In the genomic region with DNA sequence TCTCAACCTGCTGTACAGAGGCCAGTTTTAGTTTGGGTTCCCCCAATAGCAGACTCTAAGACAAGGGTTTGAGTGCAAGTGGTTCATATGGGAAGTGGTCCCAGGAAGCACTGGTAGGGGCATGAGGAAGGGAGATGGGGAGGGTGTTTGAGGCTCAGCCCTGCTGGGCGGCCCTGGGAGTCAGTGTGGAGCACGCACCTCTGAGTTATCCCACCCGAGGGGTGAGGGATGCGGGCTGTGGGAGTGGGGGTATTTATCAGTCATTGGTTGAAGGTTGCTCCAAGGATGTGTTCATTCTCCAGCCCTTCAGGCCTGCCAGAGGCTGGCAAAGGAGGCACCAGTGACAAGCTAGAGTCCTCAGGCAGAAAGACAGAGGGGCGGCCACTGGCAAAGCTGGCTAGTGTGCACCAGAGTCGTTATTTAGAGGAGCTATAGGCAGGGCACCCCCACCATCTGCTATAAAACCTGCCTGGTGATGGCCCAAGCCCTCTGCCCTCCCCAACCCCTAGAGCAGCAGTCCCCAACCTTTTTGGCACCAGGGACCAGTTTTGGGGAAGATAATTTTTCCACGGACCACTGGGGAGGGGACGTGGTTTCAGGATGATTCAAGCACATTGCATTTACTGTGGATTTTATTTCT, we compare ENCODE assay signal across 24 cellular contexts. TPM values are rescaled to one million over a fixed set of nuclear protein-coding genes. Genes with fewer than 3 reads are reported as not detected.
"Had no signal": no experiment of that assay in that cellular context is flagged by ENCODE, and none has a peak within 500 bp of the region (broad histone marks: within the 10 kb centered on the region; RNA-seq: fewer than 3 reads in every experiment).

No MANE protein-coding gene starts in this region.

- H3K27ac Mint-ChIP-seq: activated CD4-positive, alpha-beta memory T cell treated with anti-CD3 and anti-CD28 coated beads for 36 hours; activated CD4-positive, alpha-beta T cell treated with anti-CD3 and anti-CD28 coated beads, Interleukin-2, amount 10 ng/mL, durations not matched to agents 24 days and 14 days; activated naive CD4-positive, alpha-beta T cell treated with anti-CD3 and anti-CD28 coated beads, Interleukin-2, amount 50 U/mL, for 24 hours; activated naive CD8-positive, alpha-beta T cell treated with anti-CD3 and anti-CD28 coated beads, Interleukin-2, amount 50 U/mL, for 24 hours; activated T-cell treated with anti-CD3 and anti-CD28 coated beads, Interleukin-2, amount 50 U/mL, for 24 hours; endodermal cell; stimulated activated naive B cell treated with anti-CD40 and anti-IgM and Interleukin-4, amounts not matched to agents 10 μg/mL and 1 μg/mL and 100 μg/mL, for 72 hours had no signal

- H3K27me3 Mint-ChIP-seq: activated CD4-positive, alpha-beta memory T cell treated with anti-CD3 and anti-CD28 coated beads for 36 hours; activated CD4-positive, alpha-beta T cell treated with anti-CD3 and anti-CD28 coated beads, Interleukin-2, amount 10 ng/mL, durations not matched to agents 24 days and 14 days; activated naive CD4-positive, alpha-beta T cell treated with anti-CD3 and anti-CD28 coated beads, Interleukin-2, amount 50 U/mL, for 24 hours; activated naive CD8-positive, alpha-beta T cell treated with anti-CD3 and anti-CD28 coated beads, Interleukin-2, amount 50 U/mL, for 24 hours; activated T-cell treated with anti-CD3 and anti-CD28 coated beads, Interleukin-2, amount 50 U/mL, for 24 hours; stimulated activated naive B cell treated with anti-CD40 and anti-IgM and Interleukin-4, amounts not matched to agents 10 μg/mL and 1 μg/mL and 100 μg/mL, for 72 hours had no signal

- H3K4me2 ChIP-seq: smooth muscle cell had no signal

- H3K4me1 ChIP-seq: psoas muscle, tibial artery had no signal

- H3K27me3 ChIP-seq: esophagus squamous epithelium, stomach, tibial artery had no signal

- H3K4me1 Mint-ChIP-seq: activated CD4-positive, alpha-beta T cell treated with anti-CD3 and anti-CD28 coated beads, Interleukin-2, amount 10 ng/mL, durations not matched to agents 24 days and 14 days; activated naive CD4-positive, alpha-beta T cell treated with anti-CD3 and anti-CD28 coated beads, Interleukin-2, amount 50 U/mL, for 24 hours; activated naive CD8-positive, alpha-beta T cell treated with anti-CD3 and anti-CD28 coated beads, Interleukin-2, amount 50 U/mL, for 24 hours; endodermal cell; nephron progenitor cell; stimulated activated naive B cell treated with anti-CD40 and anti-IgM and Interleukin-4, amounts not matched to agents 10 μg/mL and 1 μg/mL and 100 μg/mL, for 72 hours had no signal

- H3K4me3 ChIP-seq: esophagus squamous epithelium, left ventricle myocardium inferior, mucosa of descending colon, psoas muscle, smooth muscle cell, stomach, tibial artery had no signal

- H3K9me3 ChIP-seq: esophagus squamous epithelium, left ventricle myocardium inferior, psoas muscle, stomach, tibial artery had no signal

- H3K27ac ChIP-seq: esophagus squamous epithelium, left ventricle myocardium inferior, parathyroid adenoma, psoas muscle, stomach, tibial artery had no signal

- H3K9ac ChIP-seq: parathyroid adenoma had no signal

- DNase-seq: activated CD4-positive, alpha-beta memory T cell treated with anti-CD3 and anti-CD28 coated beads for 36 hours; activated CD4-positive, alpha-beta T cell treated with anti-CD3 and anti-CD28 coated beads, Interleukin-2, amount 10 ng/mL, durations not matched to agents 24 days and 14 days; activated CD4-positive, CD25-positive, alpha-beta regulatory T cell treated with anti-CD3 and anti-CD28 coated beads, Interleukin-2, amount 50 U/mL, for 72 hours; activated CD8-positive, alpha-beta memory T cell treated with anti-CD3 and anti-CD28 coated beads, Interleukin-2, amount 50 U/mL, for 4 hours; activated gamma-delta T cell; activated naive CD8-positive, alpha-beta T cell treated with anti-CD3 and anti-CD28 coated beads, Interleukin-2, amount 50 U/mL, for 24 hours; activated T-cell treated with anti-CD3 and anti-CD28 coated beads, Interleukin-2, amount 50 U/mL, for 24 hours; central memory CD4-positive, alpha-beta T cell; endodermal cell; esophagus squamous epithelium; foreskin melanocyte; mucosa of descending colon; nephron progenitor cell; stimulated activated CD4-positive, alpha-beta T cell treated with anti-CD3 and anti-CD28 coated beads, Interleukin-2, amount 100 ng/mL, for 24 hours; stimulated activated naive B cell treated with anti-CD40 and anti-IgM and Interleukin-4, amounts not matched to agents 10 μg/mL and 1 μg/mL and 100 μg/mL, for 72 hours; stomach; T-helper 2 cell; tibial artery had no signal

- H3K9me3 Mint-ChIP-seq: activated CD4-positive, alpha-beta memory T cell treated with anti-CD3 and anti-CD28 coated beads for 36 hours; activated CD4-positive, alpha-beta T cell treated with anti-CD3 and anti-CD28 coated beads, Interleukin-2, amount 10 ng/mL, durations not matched to agents 24 days and 14 days; activated naive CD4-positive, alpha-beta T cell treated with anti-CD3 and anti-CD28 coated beads, Interleukin-2, amount 50 U/mL, for 24 hours; activated naive CD8-positive, alpha-beta T cell treated with anti-CD3 and anti-CD28 coated beads, Interleukin-2, amount 50 U/mL, for 24 hours; activated T-cell treated with anti-CD3 and anti-CD28 coated beads, Interleukin-2, amount 50 U/mL, for 24 hours had no signal

- H3K4me3 Mint-ChIP-seq: activated CD4-positive, alpha-beta memory T cell treated with anti-CD3 and anti-CD28 coated beads for 36 hours; activated CD4-positive, alpha-beta T cell treated with anti-CD3 and anti-CD28 coated beads, Interleukin-2, amount 10 ng/mL, durations not matched to agents 24 days and 14 days; activated naive CD4-positive, alpha-beta T cell treated with anti-CD3 and anti-CD28 coated beads, Interleukin-2, amount 50 U/mL, for 24 hours; activated naive CD8-positive, alpha-beta T cell treated with anti-CD3 and anti-CD28 coated beads, Interleukin-2, amount 50 U/mL, for 24 hours; activated T-cell treated with anti-CD3 and anti-CD28 coated beads, Interleukin-2, amount 50 U/mL, for 24 hours; endodermal cell; nephron progenitor cell; stimulated activated naive B cell treated with anti-CD40 and anti-IgM and Interleukin-4, amounts not matched to agents 10 μg/mL and 1 μg/mL and 100 μg/mL, for 72 hours had no signal

- ATAC-seq: activated naive CD8-positive, alpha-beta T cell treated with anti-CD3 and anti-CD28 coated beads, Interleukin-2, amount 50 U/mL, for 24 hours; mucosa of descending colon; stimulated activated naive B cell treated with anti-CD40 and anti-IgM and Interleukin-4, amounts not matched to agents 10 μg/mL and 1 μg/mL and 100 μg/mL, for 72 hours had no signal

- H3K36me3 Mint-ChIP-seq: activated CD4-positive, alpha-beta memory T cell treated with anti-CD3 and anti-CD28 coated beads for 36 hours had no signal

RNA-seq across cellular contexts. Expression of a gene that starts 36.9 kb away (rescaled TPM):
- total RNA-seq: myocyte had no signal
